ENCODE assay signal across 9 cellular contexts in genomic region chr11:32374261-32374711, GRCh38.
DNase-seq lines count a peak whose midpoint lies in the region; ATAC-seq and TF ChIP-seq lines count a peak whose summit lies in the region.
"Had no signal": no experiment of that assay in that cellular context is flagged by ENCODE, and none has a peak within 500 bp of the region (broad histone marks: within the 10 kb centered on the region; RNA-seq: fewer than 3 reads in every experiment).

No MANE protein-coding gene starts in this region.

- H3K27me3 ChIP-seq in GM06990 (replicated peaks; ENCODE audit: control insufficient read depth, insufficient read depth, low read length) (no peaks in the 10 kb centered on the region), upper lobe of left lung (no peaks in the 10 kb centered on the region), suprapubic skin (peaks cover 3% of the 10 kb centered on the region)

- H3K27ac ChIP-seq in upper lobe of left lung (no peak overlapping the region), suprapubic skin (no peak overlapping the region)
- H3K27ac ChIP-seq: thoracic aorta had no signal

- in situ Hi-C loops in ACHN (cut with HindIII; ENCODE audit: low pct_ligation_motif_present, low pct_unique_long_range_greater_than_20kb, low sequenced_read_pairs), result no loop called here

- TF ChIP-seq CTCF in GM06990 (IDR thresholded peaks at IDR 0.05; ENCODE audit: insufficient read depth, low read length, poor library complexity, severe bottlenecking), result peak; percentile 67
- peak in 1 of 6 experiments; percentile 12 for TF ChIP-seq CTCF in upper lobe of left lung (IDR thresholded peaks at IDR 0.05)
- TF ChIP-seq CTCF in suprapubic skin (IDR thresholded peaks at IDR 0.05), result no peak

- H3K9me3 ChIP-seq in upper lobe of left lung, result peaks cover 0 to 3% (median 0%) of the 10 kb centered on the region in 4 donors
- no peaks in the 10 kb centered on the region for H3K9me3 ChIP-seq in suprapubic skin
- H3K9me3 ChIP-seq: thoracic aorta had no signal

- TF ChIP-seq POLR2A in upper lobe of left lung (IDR thresholded peaks at IDR 0.05), result no peak
- TF ChIP-seq POLR2A in suprapubic skin (IDR thresholded peaks at IDR 0.05), result no peak

- peak; percentile 4 for DNase-seq in ACHN
- DNase-seq in GM06990 (ENCODE audit: extremely low read depth, insufficient read length), result peak; percentile 44
- peak; percentile 22 for DNase-seq in HuH-7.5 (ENCODE audit: low spot score)
- peak; percentile 45 for DNase-seq in SW480 (ENCODE audit: low spot score)
- DNase-seq in foreskin melanocyte, result peak; percentile 20
- peak in 1 of 2 donors; percentile 26 for DNase-seq in upper lobe of left lung
- no peak for DNase-seq in suprapubic skin (ENCODE audit: low spot score in 2 of 2)
- no peak for DNase-seq in sciatic nerve (ENCODE audit: low spot score)

- intact Hi-C loops in sciatic nerve (cut with DNase I), result no loop called here

- H3K36me3 ChIP-seq in GM06990 (ENCODE audit: control insufficient read depth, insufficient read depth, low read length) (no peaks in the 10 kb centered on the region), upper lobe of left lung (no peaks in the 10 kb centered on the region), suprapubic skin (no peaks in the 10 kb centered on the region)
- H3K36me3 ChIP-seq: thoracic aorta had no signal

- H3K4me1 ChIP-seq in upper lobe of left lung, result no peaks in the 10 kb centered on the region
- H3K4me1 ChIP-seq in suprapubic skin, result no peaks in the 10 kb centered on the region

- ATAC-seq in upper lobe of left lung (ENCODE audit: low FRiP score in 2 of 2) (peak; percentile 8 to 16), sciatic nerve (no peak)

- 34 to 44% methylated on average over 11 to 13 of the region's 13 CpGs for WGBS in upper lobe of left lung, 2 donors
- WGBS in suprapubic skin, result 37% methylated on average over 13 of the region's 13 CpGs

- TF ChIP-seq EP300 in upper lobe of left lung (IDR thresholded peaks at IDR 0.05) (no peak), suprapubic skin (IDR thresholded peaks at IDR 0.05) (no peak)

- H3K4me3 ChIP-seq in GM06990 (replicated peaks; ENCODE audit: low read depth, low read length), result no peak overlapping the region
- no peak overlapping the region for H3K4me3 ChIP-seq in upper lobe of left lung
- no peak overlapping the region for H3K4me3 ChIP-seq in suprapubic skin
- H3K4me3 ChIP-seq: thoracic aorta had no signal

Comparison
In these comparisons a context has a peak if more than half of its experiments do, and no peak if none do; other contexts are left out.
1. DNase-seq: peak in ACHN (single experiment), GM06990 (single experiment), HuH-7.5 (single experiment), SW480 (single experiment) and foreskin melanocyte (single experiment); none in suprapubic skin (0 of 2) and sciatic nerve (single experiment).